ENCODE assay signal across 29 cellular contexts in genomic region chr14:93719234-93719633, GRCh38.
"Had no signal": no experiment of that assay in that cellular context is flagged by ENCODE, and none has a peak within 500 bp of the region (broad histone marks: within the 10 kb centered on the region; RNA-seq: fewer than 3 reads in every experiment).

No MANE protein-coding gene starts in this region.

- H3K27ac Mint-ChIP-seq: activated CD4-positive, alpha-beta memory T cell treated with anti-CD3 and anti-CD28 coated beads for 36 hours; activated CD4-positive, alpha-beta T cell treated with anti-CD3 and anti-CD28 coated beads, Interleukin-2, amount 10 ng/mL, durations not matched to agents 7 days and 5 days; activated naive CD4-positive, alpha-beta T cell treated with anti-CD3 and anti-CD28 coated beads, Interleukin-2, amount 50 U/mL, for 72 hours; activated naive CD8-positive, alpha-beta T cell treated with anti-CD3 and anti-CD28 coated beads, Interleukin-2, amount 50 U/mL, for 24 hours; activated T-cell treated with anti-CD3 and anti-CD28 coated beads, Interleukin-2, amount 50 U/mL, for 24 hours; activated T-helper 1 cell treated with anti-CD3 and anti-CD28 coated beads, Interleukin-12 subunit alpha, Interleukin-12 subunit beta, Interleukin-2, Interleukin-4 antibody, amounts not matched to agents 30 ng/mL and 10 ng/mL and 1 ng/mL, durations not matched to agents 14 hours and 24 hours and 36 hours had no signal

- H3K9me3 ChIP-seq: ascending aorta, body of pancreas, Peyer's patch, SJCRH30, SK-N-SH had no signal

- H3K27ac ChIP-seq: ascending aorta, body of pancreas, Peyer's patch, RWPE1, SJCRH30, VCaP had no signal

- DNase-seq: activated CD4-positive, alpha-beta memory T cell treated with anti-CD3 and anti-CD28 coated beads for 36 hours; activated CD4-positive, alpha-beta T cell treated with anti-CD3 and anti-CD28 coated beads, Interleukin-2, amount 10 ng/mL, durations not matched to agents 7 days and 5 days; activated CD4-positive, CD25-positive, alpha-beta regulatory T cell; activated effector memory CD4-positive, alpha-beta T cell treated with Interleukin-2 at 50 U/mL for 16 hours; activated naive CD4-positive, alpha-beta T cell; activated naive CD8-positive, alpha-beta T cell treated with anti-CD3 and anti-CD28 coated beads, Interleukin-2, amount 50 U/mL, for 24 hours; activated T-cell treated with anti-CD3 and anti-CD28 coated beads, Interleukin-2, amount 50 U/mL, for 24 hours; amniotic stem cell; body of pancreas; central memory CD4-positive, alpha-beta T cell; Karpas-422; MM.1S; NCI-H1105; NCI-H1436; NCI-H1694 treated with DMSO at 0.1 percent for 48 hours; NCI-H2029 treated with DMSO at 0.1 percent for 48 hours; NCI-H446; NCI-H524; Right ventricle myocardium superior; SJCRH30; SK-N-SH; T-helper 1 cell had no signal

- H3K4me2 ChIP-seq: SK-N-SH had no signal

- H3K4me1 Mint-ChIP-seq: activated CD4-positive, alpha-beta T cell treated with anti-CD3 and anti-CD28 coated beads, Interleukin-2, amount 10 ng/mL, durations not matched to agents 7 days and 5 days; activated naive CD8-positive, alpha-beta T cell treated with anti-CD3 and anti-CD28 coated beads, Interleukin-2, amount 50 U/mL, for 24 hours had no signal

- H3K4me1 ChIP-seq: ascending aorta, body of pancreas, Peyer's patch, SJCRH30 had no signal

- H3K36me3 ChIP-seq: Peyer's patch, SJCRH30 had no signal

- H3K4me3 Mint-ChIP-seq: activated CD4-positive, alpha-beta memory T cell treated with anti-CD3 and anti-CD28 coated beads for 36 hours; activated CD4-positive, alpha-beta T cell treated with anti-CD3 and anti-CD28 coated beads, Interleukin-2, amount 10 ng/mL, durations not matched to agents 7 days and 5 days; activated naive CD8-positive, alpha-beta T cell treated with anti-CD3 and anti-CD28 coated beads, Interleukin-2, amount 50 U/mL, for 24 hours; activated T-cell treated with anti-CD3 and anti-CD28 coated beads, Interleukin-2, amount 50 U/mL, for 24 hours; activated T-helper 1 cell treated with anti-CD3 and anti-CD28 coated beads, Interleukin-12 subunit alpha, Interleukin-12 subunit beta, Interleukin-2, Interleukin-4 antibody, amounts not matched to agents 30 ng/mL and 10 ng/mL and 1 ng/mL, durations not matched to agents 14 hours and 24 hours and 36 hours had no signal

- FAIRE-seq: bronchial epithelial cell had no signal

- H3K9me3 Mint-ChIP-seq: activated CD4-positive, alpha-beta T cell treated with anti-CD3 and anti-CD28 coated beads, Interleukin-2, amount 10 ng/mL, durations not matched to agents 7 days and 5 days; activated naive CD8-positive, alpha-beta T cell treated with anti-CD3 and anti-CD28 coated beads, Interleukin-2, amount 50 U/mL, for 24 hours; activated T-cell treated with anti-CD3 and anti-CD28 coated beads, Interleukin-2, amount 50 U/mL, for 24 hours; activated T-helper 1 cell treated with anti-CD3 and anti-CD28 coated beads, Interleukin-12 subunit alpha, Interleukin-12 subunit beta, Interleukin-2, Interleukin-4 antibody, amounts not matched to agents 30 ng/mL and 10 ng/mL and 1 ng/mL, durations not matched to agents 14 hours and 24 hours and 36 hours had no signal

- H3K36me3 Mint-ChIP-seq: activated CD4-positive, alpha-beta memory T cell treated with anti-CD3 and anti-CD28 coated beads for 36 hours; activated naive CD4-positive, alpha-beta T cell treated with anti-CD3 and anti-CD28 coated beads, Interleukin-2, amount 50 U/mL, for 72 hours had no signal

- H3K27me3 Mint-ChIP-seq: activated CD4-positive, alpha-beta T cell treated with anti-CD3 and anti-CD28 coated beads, Interleukin-2, amount 10 ng/mL, durations not matched to agents 7 days and 5 days; activated naive CD8-positive, alpha-beta T cell treated with anti-CD3 and anti-CD28 coated beads, Interleukin-2, amount 50 U/mL, for 24 hours had no signal

- ATAC-seq: activated naive CD4-positive, alpha-beta T cell treated with anti-CD3 and anti-CD28 coated beads, Interleukin-2, amount 50 U/mL, for 72 hours; activated naive CD8-positive, alpha-beta T cell treated with anti-CD3 and anti-CD28 coated beads, Interleukin-2, amount 50 U/mL, for 24 hours; body of pancreas had no signal

- H3K9ac ChIP-seq: SK-N-SH had no signal

- H3K27me3 ChIP-seq: ascending aorta, body of pancreas, Peyer's patch, SJCRH30 had no signal

- H3K4me3 ChIP-seq: ascending aorta, body of pancreas, Peyer's patch, SJCRH30 had no signal
